ENCODE assay signal across 1 cellular context in the genomic region with DNA sequence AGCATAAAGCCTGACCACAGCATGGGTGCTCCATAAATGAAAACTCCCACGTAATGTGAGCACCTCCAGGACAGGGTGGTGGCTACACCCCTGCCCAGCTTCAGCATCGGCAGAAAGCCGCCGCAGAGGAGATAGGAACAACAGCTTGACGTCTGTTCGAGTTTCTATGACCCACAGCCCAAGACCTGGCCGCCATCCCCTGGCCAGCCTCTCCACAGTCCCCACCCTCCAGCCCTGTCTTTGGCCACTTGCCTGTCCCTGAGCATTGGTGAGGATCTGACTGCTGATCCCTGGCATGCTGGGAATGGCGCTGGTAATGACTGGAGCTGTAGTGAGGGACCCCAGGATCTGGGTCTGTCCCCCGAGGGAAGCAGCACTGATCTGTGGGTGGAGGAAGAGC.
TF ChIP-seq lines count a peak whose summit lies in the region.

No MANE protein-coding gene starts in this region.

TF ChIP-seq in GM23338, 12 proteins besides CTCF, POLR2A, EP300 and RAD21:
- TF ChIP-seq ZNF462 (CRISPR knock-in tag; IDR thresholded peaks at IDR 0.05) (no peak), EZH2phosphoT487 (IDR thresholded peaks at IDR 0.05; ENCODE audit: unreplicated experiment) (no peak), POLR2AphosphoS5 (IDR thresholded peaks at IDR 0.05; ENCODE audit: low read depth) (no peak), STAT1 (IDR thresholded peaks at IDR 0.05; ENCODE audit: unreplicated experiment) (no peak), JUNB (IDR thresholded peaks at IDR 0.05; ENCODE audit: unreplicated experiment) (no peak), CREB1 (CRISPR knock-in tag; IDR thresholded peaks at IDR 0.05; ENCODE audit: low read depth) (no peak), EZH2 (IDR thresholded peaks at IDR 0.05; ENCODE audit: low read depth, unreplicated experiment) (no peak), NANOG (IDR thresholded peaks at IDR 0.05; ENCODE audit: borderline replicate concordance) (no peak), ZNF331 (CRISPR knock-in tag; IDR thresholded peaks at IDR 0.05; ENCODE audit: low read depth) (no peak), ETS1 (IDR thresholded peaks at IDR 0.05) (no peak), ZNF114 (CRISPR knock-in tag; IDR thresholded peaks at IDR 0.05) (no peak)
- TF ChIP-seq, protein P1, sequence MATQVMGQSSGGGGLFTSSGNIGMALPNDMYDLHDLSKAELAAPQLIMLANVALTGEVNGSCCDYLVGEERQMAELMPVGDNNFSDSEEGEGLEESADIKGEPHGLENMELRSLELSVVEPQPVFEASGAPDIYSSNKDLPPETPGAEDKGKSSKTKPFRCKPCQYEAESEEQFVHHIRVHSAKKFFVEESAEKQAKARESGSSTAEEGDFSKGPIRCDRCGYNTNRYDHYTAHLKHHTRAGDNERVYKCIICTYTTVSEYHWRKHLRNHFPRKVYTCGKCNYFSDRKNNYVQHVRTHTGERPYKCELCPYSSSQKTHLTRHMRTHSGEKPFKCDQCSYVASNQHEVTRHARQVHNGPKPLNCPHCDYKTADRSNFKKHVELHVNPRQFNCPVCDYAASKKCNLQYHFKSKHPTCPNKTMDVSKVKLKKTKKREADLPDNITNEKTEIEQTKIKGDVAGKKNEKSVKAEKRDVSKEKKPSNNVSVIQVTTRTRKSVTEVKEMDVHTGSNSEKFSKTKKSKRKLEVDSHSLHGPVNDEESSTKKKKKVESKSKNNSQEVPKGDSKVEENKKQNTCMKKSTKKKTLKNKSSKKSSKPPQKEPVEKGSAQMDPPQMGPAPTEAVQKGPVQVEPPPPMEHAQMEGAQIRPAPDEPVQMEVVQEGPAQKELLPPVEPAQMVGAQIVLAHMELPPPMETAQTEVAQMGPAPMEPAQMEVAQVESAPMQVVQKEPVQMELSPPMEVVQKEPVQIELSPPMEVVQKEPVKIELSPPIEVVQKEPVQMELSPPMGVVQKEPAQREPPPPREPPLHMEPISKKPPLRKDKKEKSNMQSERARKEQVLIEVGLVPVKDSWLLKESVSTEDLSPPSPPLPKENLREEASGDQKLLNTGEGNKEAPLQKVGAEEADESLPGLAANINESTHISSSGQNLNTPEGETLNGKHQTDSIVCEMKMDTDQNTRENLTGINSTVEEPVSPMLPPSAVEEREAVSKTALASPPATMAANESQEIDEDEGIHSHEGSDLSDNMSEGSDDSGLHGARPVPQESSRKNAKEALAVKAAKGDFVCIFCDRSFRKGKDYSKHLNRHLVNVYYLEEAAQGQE (IDR thresholded peaks at IDR 0.05; ENCODE audit: unreplicated experiment): no peak
TF ChIP-seq in GM23338: peak in this region for 0.
